In the genomic region with DNA sequence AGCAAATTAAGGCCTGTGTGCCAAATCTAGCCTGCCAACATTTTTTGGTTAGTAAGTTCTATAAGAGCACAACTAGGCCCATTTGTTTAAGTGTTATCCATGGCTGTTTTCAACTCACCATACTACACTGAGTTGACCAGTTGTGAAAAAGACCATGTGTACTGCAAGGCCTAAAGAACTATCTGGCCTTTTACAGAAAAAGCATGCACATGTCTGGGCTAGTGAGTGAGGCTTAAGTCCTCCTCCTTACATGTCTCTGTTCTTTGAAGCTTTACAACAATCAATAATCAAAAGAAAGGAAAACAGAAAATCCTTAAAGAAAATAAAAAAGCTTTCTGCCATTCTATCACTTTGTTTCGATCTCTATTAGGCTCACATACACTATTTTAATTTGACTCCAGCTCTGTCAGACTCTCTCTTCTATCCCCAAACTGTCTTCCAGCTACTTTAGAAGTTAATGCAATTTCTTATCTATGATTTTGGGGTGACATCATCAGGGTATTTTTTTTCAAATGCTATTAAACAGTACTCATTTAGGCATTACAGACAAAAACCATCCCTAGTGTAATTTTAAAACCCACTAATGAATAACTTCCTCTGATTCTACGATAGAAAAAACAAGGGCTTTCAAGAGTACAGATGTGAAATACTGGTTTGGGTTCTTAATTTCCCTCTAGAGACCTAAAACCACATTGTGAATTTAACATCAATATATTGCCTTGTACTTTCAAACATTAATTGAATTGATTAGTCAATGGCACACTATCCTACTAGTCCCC, we compare ENCODE assay signal across 24 cellular contexts.
DNase-seq lines count a peak whose midpoint lies in the region; ATAC-seq, FAIRE-seq and TF ChIP-seq lines count a peak whose summit lies in the region.
"Had no signal": no experiment of that assay in that cellular context is flagged by ENCODE, and none has a peak within 500 bp of the region (broad histone marks: within the 10 kb centered on the region; RNA-seq: fewer than 3 reads in every experiment).

No MANE protein-coding gene starts in this region.

- H3K4me1 Mint-ChIP-seq in activated T-cell treated with anti-CD3 and anti-CD28 coated beads, Interleukin-2, amount 50 U/mL, for 72 hours (ENCODE audit: low read depth): peaks cover 13% of the 10 kb centered on the region
- H3K4me1 Mint-ChIP-seq in mesothelial cell of epicardium: peaks cover 23% of the 10 kb centered on the region

- intact Hi-C loops in mammary epithelial cell (cut with micrococcal nuclease): no loop called here

- no TSS peak for BruUV-seq in mammary epithelial cell (replicated peaks; lab: Mats Ljungman, UMichigan)

- H3K27me3 Mint-ChIP-seq in activated T-cell treated with anti-CD3 and anti-CD28 coated beads, Interleukin-2, amount 50 U/mL, for 72 hours (ENCODE audit: low read depth): no peaks in the 10 kb centered on the region
- H3K27me3 Mint-ChIP-seq in mesothelial cell of epicardium (ENCODE audit: low read depth): no peaks in the 10 kb centered on the region
- H3K27me3 Mint-ChIP-seq: activated naive CD8-positive, alpha-beta T cell; naive thymus-derived CD8-positive, alpha-beta T cell had no signal

- TF ChIP-seq POLR2A in GM12891 (IDR thresholded peaks at IDR 0.05; ENCODE audit: low read depth, low read length): no peak

- no peak for FAIRE-seq in GM12891 (lab: Jason Lieb, UNC)
- FAIRE-seq: D721Med, urothelium cell line had no signal

- in situ Hi-C loops in mammary epithelial cell (cut with MboI; ENCODE audit: low sequenced_read_pairs in 2 of 2): no loop called here

- CTCF ChIA-PET in mammary epithelial cell (lab: Charles Lee; ENCODE audit: low non-redundant PET): interaction anchor here (0.6 kb wide), 1 partner anchor 123 kb away, joined by 4 read pairs; no protein-coding TSS in a partner anchor

- no peak for DNase-seq in activated T-cell treated with anti-CD3 and anti-CD28 coated beads, Interleukin-2, amount 50 U/mL, for 72 hours
- no peak for DNase-seq in activated T-cell treated with anti-CD3 and anti-CD28 coated beads, Interleukin-2, amount 50 U/mL, for 48 hours
- DNase-seq in mammary epithelial cell: peak; percentile 9
- no peak for DNase-seq in mesothelial cell of epicardium (ENCODE audit: low spot score in 2 of 2, unreplicated experiment in 2 of 2)
- no peak for DNase-seq in NCI-H345 (lab: John Stamatoyannopoulos, UW)
- DNase-seq in GM12891 (ENCODE audit: insufficient read length, low spot score): no peak
- DNase-seq in activated effector memory CD4-positive, alpha-beta T cell treated with anti-CD3 and anti-CD28 coated beads, Interleukin-2, amount 50 U/mL, for 16 hours: no peak
- DNase-seq: activated CD4-positive, alpha-beta T cell treated with anti-CD3 and anti-CD28 coated beads for 4 hours; heart right ventricle; Karpas-422; left colon; MV-4-11; naive thymus-derived CD8-positive, alpha-beta T cell; NCI-H1694; NCI-H2171; NCI-H526; Peyer's patch; SJCRH30; stimulated activated CD4-positive, alpha-beta T cell treated with anti-CD3 and anti-CD28 coated beads, Interleukin-2, amount 100 ng/mL, for 48 hours had no signal

- no peak overlapping the region for H3K9ac ChIP-seq in mammary epithelial cell (ENCODE audit: insufficient read depth, low read length)

- peaks cover 2% of the 10 kb centered on the region for H3K36me3 ChIP-seq in mammary epithelial cell (ENCODE audit: insufficient read depth, low read length)
- H3K36me3 ChIP-seq: Peyer's patch, SJCRH30 had no signal

- TF ChIP-seq CTCF in mammary epithelial cell (conservative IDR thresholded peaks at IDR 0.05 in 1 of 2, IDR thresholded peaks at IDR 0.05 in 1 of 2; ENCODE audit: extremely low read depth in 1 of 2, insufficient read depth in 1 of 2, low read depth in 1 of 2, low read length in 2 of 2) (no peak), mesothelial cell of epicardium (IDR thresholded peaks at IDR 0.05; ENCODE audit: unreplicated experiment) (no peak)

- peaks cover 0 to 3% of the 10 kb centered on the region in 2 donors for H3K9me3 Mint-ChIP-seq in activated T-cell treated with anti-CD3 and anti-CD28 coated beads, Interleukin-2, amount 50 U/mL, for 72 hours
- peaks cover 16% of the 10 kb centered on the region for H3K9me3 Mint-ChIP-seq in mesothelial cell of epicardium

- H3K27me3 ChIP-seq in mammary epithelial cell (ENCODE audit: insufficient read depth, low read length): no peaks in the 10 kb centered on the region
- H3K27me3 ChIP-seq: heart right ventricle, Peyer's patch, SJCRH30 had no signal

- peaks cover 13% of the 10 kb centered on the region for H3K4me1 ChIP-seq in mammary epithelial cell (ENCODE audit: insufficient read depth, low read length)
- H3K4me1 ChIP-seq: heart right ventricle, Peyer's patch, SJCRH30 had no signal

- dilution Hi-C loops in mammary epithelial cell (cut with HindIII; ENCODE audit: low sequenced_read_pairs): no loop called here

- H3K36me3 Mint-ChIP-seq in activated T-cell treated with anti-CD3 and anti-CD28 coated beads, Interleukin-2, amount 50 U/mL, for 72 hours (ENCODE audit: insufficient read depth in 2 of 2): peaks cover 4 to 12% of the 10 kb centered on the region in 2 donors
- peaks cover 23% of the 10 kb centered on the region for H3K36me3 Mint-ChIP-seq in mesothelial cell of epicardium

- no peak for ATAC-seq in activated T-cell treated with anti-CD3 and anti-CD28 coated beads, Interleukin-2, amount 50 U/mL, for 72 hours (replicated peaks in 1 of 2)
- peak; percentile 63 for ATAC-seq in HG03571 (IDR thresholded peaks at IDR 0.05; ENCODE audit: unreplicated experiment)
- ATAC-seq: heart right ventricle; naive thymus-derived CD8-positive, alpha-beta T cell; stimulated activated effector memory CD8-positive, alpha-beta T cell treated with anti-CD3 and anti-CD28 coated beads, Interleukin-12 subunit alpha, Interleukin-12 subunit beta, amount 100 ng/mL, for 72 hours had no signal

- no peak overlapping the region for H3K4me3 ChIP-seq in mammary epithelial cell (replicated peaks in 1 of 3; ENCODE audit: insufficient read depth in 1 of 3, low read depth in 2 of 3, low read length in 3 of 3)
- H3K4me3 ChIP-seq: heart right ventricle, Peyer's patch, SJCRH30 had no signal

- H3K4me2 ChIP-seq in mammary epithelial cell (ENCODE audit: insufficient read depth, low read depth, low read length): no peak overlapping the region

- H4K20me1 ChIP-seq in mammary epithelial cell (ENCODE audit: insufficient read depth, low read length): no peaks in the 10 kb centered on the region

- H3K27ac Mint-ChIP-seq in activated T-cell treated with anti-CD3 and anti-CD28 coated beads, Interleukin-2, amount 50 U/mL, for 72 hours: peak overlapping the region; percentile 82
- H3K27ac Mint-ChIP-seq in mesothelial cell of epicardium: peak overlapping the region; percentile 86
- H3K27ac Mint-ChIP-seq: activated naive CD8-positive, alpha-beta T cell; stimulated activated effector memory CD8-positive, alpha-beta T cell treated with anti-CD3 and anti-CD28 coated beads, Interleukin-12 subunit alpha, Interleukin-12 subunit beta, amount 100 ng/mL, for 72 hours had no signal

- no peaks in the 10 kb centered on the region for H3K9me3 ChIP-seq in mammary epithelial cell (replicated peaks; ENCODE audit: insufficient read depth, low read length)
- H3K9me3 ChIP-seq: Peyer's patch, SJCRH30 had no signal

- 97% methylated on average over 2 of the region's 2 CpGs for WGBS in mammary epithelial cell (ENCODE audit: low coverage, missing lambda C conversion rate)

- no peak overlapping the region for H3K27ac ChIP-seq in mammary epithelial cell (ENCODE audit: insufficient read depth, low read depth, low read length)
- H3K27ac ChIP-seq: heart right ventricle, Peyer's patch, SJCRH30 had no signal

- no peaks in the 10 kb centered on the region for H3K79me2 ChIP-seq in mammary epithelial cell (ENCODE audit: insufficient read depth, low read length)

- H2AFZ ChIP-seq in mammary epithelial cell (ENCODE audit: low read depth, low read length): no peak overlapping the region

- H3K4me3 Mint-ChIP-seq in activated T-cell treated with anti-CD3 and anti-CD28 coated beads, Interleukin-2, amount 50 U/mL, for 72 hours: no peak overlapping the region
- no peak overlapping the region for H3K4me3 Mint-ChIP-seq in mesothelial cell of epicardium
- H3K4me3 Mint-ChIP-seq: activated naive CD8-positive, alpha-beta T cell; naive thymus-derived CD8-positive, alpha-beta T cell; stimulated activated effector memory CD8-positive, alpha-beta T cell treated with anti-CD3 and anti-CD28 coated beads, Interleukin-12 subunit alpha, Interleukin-12 subunit beta, amount 100 ng/mL, for 72 hours had no signal

TF ChIP-seq in GM12891, 5 proteins besides CTCF, POLR2A, EP300 and RAD21:
- TF ChIP-seq TAF1 (IDR thresholded peaks at IDR 0.05; ENCODE audit: low read depth, low read length) (no peak), SPI1 (IDR thresholded peaks at IDR 0.05; ENCODE audit: low read depth, low read length) (no peak), PAX5 (IDR thresholded peaks at IDR 0.05; ENCODE audit: insufficient read depth, low read length, severe bottlenecking) (no peak), POU2F2 (IDR thresholded peaks at IDR 0.05; ENCODE audit: low read depth, low read length) (no peak), POLR2AphosphoS5 (IDR thresholded peaks at IDR 0.05; ENCODE audit: low read depth, low read length) (no peak)
